Comparison of ENCODE assay signal across 8 cellular contexts in the genomic region with DNA sequence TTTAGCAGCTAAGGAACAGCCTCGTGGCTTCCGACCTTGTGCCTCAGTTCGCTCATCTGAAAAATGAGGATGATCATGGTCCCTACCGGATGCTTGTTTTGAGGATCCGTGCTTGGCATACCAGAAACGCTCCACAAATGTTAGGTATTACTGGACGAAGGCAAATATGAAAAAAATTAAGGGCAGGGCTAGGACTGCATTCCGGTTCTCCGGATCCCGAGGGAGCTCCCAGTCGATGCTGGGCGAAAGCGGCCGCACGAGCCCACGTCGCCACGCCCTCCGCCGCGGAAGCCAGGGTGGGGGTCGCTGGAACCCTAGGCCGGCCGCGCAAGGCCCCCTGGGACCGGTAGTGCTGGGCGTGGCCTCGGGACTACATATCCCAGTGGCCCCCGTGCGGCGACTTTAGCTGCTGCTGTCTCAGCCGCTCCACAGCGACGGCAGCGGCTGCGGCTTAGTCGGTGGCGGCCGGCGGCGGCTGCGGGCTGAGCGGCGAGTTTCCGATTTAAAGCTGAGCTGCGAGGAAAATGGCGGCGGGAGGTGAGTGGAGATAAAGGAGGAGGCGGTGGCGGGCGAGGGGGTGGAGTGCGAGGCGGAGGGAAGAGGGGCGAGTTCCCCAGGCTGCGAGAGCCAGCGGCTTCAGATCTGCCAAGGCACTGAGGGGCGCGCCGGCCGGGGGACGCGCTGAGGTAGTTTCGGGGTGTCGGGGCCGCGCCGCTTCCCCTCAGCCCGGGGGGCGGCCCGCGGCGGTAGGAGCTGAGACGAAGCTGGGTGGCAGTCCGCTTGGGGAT.
A peak's percentile ranks its signal among the peaks of the same experiment; 100 is the strongest.
DNase-seq lines count a peak whose midpoint lies in the region; ATAC-seq and TF ChIP-seq lines count a peak whose summit lies in the region.

A gene (plus strand): TSS at position 405 of the 788 bp plus-strand sequence. CDS start 120,361 bp downstream, outside the sequence.

- H4K20me1 ChIP-seq in OCI-LY1 (ENCODE audit: insufficient read depth, low read length), result no peaks in the 10 kb centered on the region

- H3K4me2 ChIP-seq in OCI-LY1 (ENCODE audit: low read length), result peak within 1 kb of the TSS; percentile 77

- peak; percentile 70 for ATAC-seq in GM21390 (IDR thresholded peaks at IDR 0.05; ENCODE audit: unreplicated experiment)

- peak within 1 kb of the TSS; percentile 78 for H3K4me3 ChIP-seq in OCI-LY1 (ENCODE audit: low read depth, low read length, poor library complexity, severe bottlenecking)

- H3K9me2 ChIP-seq in OCI-LY1 (ENCODE audit: low read depth, low read length), result no peaks in the 10 kb centered on the region

- H3K79me2 ChIP-seq in OCI-LY1 (ENCODE audit: insufficient read depth, low read length), result peaks cover 59% of the 10 kb centered on the region

- H3K27ac ChIP-seq in OCI-LY1 (ENCODE audit: low read depth, low read length, poor library complexity, severe bottlenecking), result peak within 1 kb of the TSS; percentile 86

- no peaks in the 10 kb centered on the region for H3K9me3 ChIP-seq in OCI-LY1 (ENCODE audit: low read length)

- H3K27me3 ChIP-seq in OCI-LY1 (ENCODE audit: insufficient read depth, low read length), result no peaks in the 10 kb centered on the region

- no peak for TF ChIP-seq CTCF in OCI-LY1 (IDR thresholded peaks at IDR 0.05; ENCODE audit: low read length)

- peaks cover 52% of the 10 kb centered on the region for H3K4me1 ChIP-seq in OCI-LY1 (ENCODE audit: insufficient read depth, low read length, severe bottlenecking)

- no peak within 1 kb of the TSS for H2AFZ ChIP-seq in OCI-LY1 (ENCODE audit: low read length)

- H3K9ac ChIP-seq in OCI-LY1 (ENCODE audit: low read length), result peak within 1 kb of the TSS; percentile 89

- H3K36me3 ChIP-seq in OCI-LY1 (ENCODE audit: insufficient read depth, low read length), result peaks cover 28% of the 10 kb centered on the region

- DNase-seq in D341Med (ENCODE audit: low spot score) (peak; percentile 98), HuH-7 (ENCODE audit: low spot score) (peak; percentile 94), epidermal melanocyte (ENCODE audit: insufficient read length, low spot score) (peak; percentile 93), middle frontal gyrus (ENCODE audit: extremely low spot score, low spot score) (peak; percentile 89)
- DNase-seq in activated CD8-positive, alpha-beta memory T cell treated with anti-CD3 and anti-CD28 coated beads, Interleukin-2, amount 50 U/mL, for 4 hours, result peak; percentile 93
- peak; percentile 78 to 84 for DNase-seq in stimulated activated CD8-positive, alpha-beta memory T cell treated with anti-CD3 and anti-CD28 coated beads, Interleukin-2, amount 100 ng/mL, for 1 hour (ENCODE audit: low read depth in 2 of 2)

- no peaks in the 10 kb centered on the region for H3F3A ChIP-seq in OCI-LY1 (ENCODE audit: insufficient read depth, low read length)

Comparison
In these comparisons a context has a peak if more than half of its experiments do, and no peak if none do; other contexts are left out.
1. Peak in every context shown above with its lines: DNase-seq, ATAC-seq, H3K4me3 ChIP-seq and H3K27ac ChIP-seq.